29 cellular contexts compared by ENCODE assay signal in the genomic region with DNA sequence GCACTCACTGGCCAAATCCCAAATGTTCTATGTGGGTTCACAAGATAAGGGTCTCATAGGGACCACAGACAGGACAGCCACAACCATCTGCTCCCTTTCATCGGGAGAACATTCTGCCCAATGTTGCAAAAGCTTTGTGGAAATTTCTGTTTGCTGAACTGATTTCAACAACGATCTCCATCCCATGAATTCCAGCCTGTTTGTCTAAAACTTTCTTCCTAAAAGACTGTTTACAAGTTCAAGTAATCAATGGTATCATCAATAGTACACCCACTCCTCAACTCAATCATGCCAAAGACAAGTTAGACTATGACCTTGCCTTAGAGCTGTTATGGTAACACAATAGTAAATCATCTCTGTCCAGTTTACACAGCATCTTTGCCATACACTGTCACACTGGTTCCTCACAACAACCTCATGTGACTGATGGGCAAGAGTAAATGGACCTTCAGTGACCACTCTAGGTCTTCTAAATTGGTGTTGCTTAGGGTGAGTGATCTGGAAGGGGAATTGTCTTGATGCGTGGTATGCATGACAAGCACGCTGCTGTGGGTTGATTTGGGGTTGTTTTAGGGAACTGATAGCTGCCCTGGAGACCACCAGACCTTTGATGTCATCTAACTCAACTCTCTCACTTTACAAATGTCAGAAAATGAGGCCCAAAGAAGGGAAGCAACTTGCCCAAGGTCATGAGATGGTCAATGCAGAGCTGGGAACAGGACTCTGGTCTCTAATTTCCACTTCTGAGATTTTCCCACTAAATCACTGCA.
"Had no signal": no experiment of that assay in that cellular context is flagged by ENCODE, and none has a peak within 500 bp of the region (broad histone marks: within the 10 kb centered on the region; RNA-seq: fewer than 3 reads in every experiment).

No MANE protein-coding gene starts in this region.

- ATAC-seq: activated CD8-positive, alpha-beta T cell treated with anti-CD3 and anti-CD28 coated beads, Interleukin-2, amount 10 ng/mL, durations not matched to agents 7 days and 5 days; K562 had no signal

- DNase-seq: activated CD4-positive, alpha-beta T cell treated with anti-CD3 and anti-CD28 coated beads, Interleukin-2, amount 10 ng/mL, durations not matched to agents 24 days and 14 days; activated CD4-positive, alpha-beta T cell treated with anti-CD3 and anti-CD28 coated beads, Interleukin-2, amount 50 U/mL, for 4 hours; activated CD8-positive, alpha-beta T cell treated with anti-CD3 and anti-CD28 coated beads, Interleukin-2, amount 10 ng/mL, durations not matched to agents 7 days and 5 days; activated gamma-delta T cell; activated naive CD4-positive, alpha-beta T cell treated with Interleukin-2 at 50 U/mL for 16 hours; activated naive CD8-positive, alpha-beta T cell treated with anti-CD3 and anti-CD28 coated beads, Interleukin-2, amount 10 ng/mL, durations not matched to agents 7 days and 5 days; activated T-cell treated with anti-CD3 and anti-CD28 coated beads, Interleukin-2, amount 50 U/mL, for 24 hours; amygdala; Karpas-422; NCI-H1048; NCI-H1105 treated with DMSO at 0.1 percent for 48 hours; NCI-H1436; NCI-H1694; NCI-H1930; NCI-H2081 treated with DMSO at 0.1 percent for 48 hours; NCI-H226; NCI-H524; NCI-H69; NCI-H82; NK-92 treated with Interleukin-12 subunit alpha and Interleukin-12 subunit beta, amount 100 ng/mL, for 24 hours; PC-9; SIG-M5; SW 1271; T-helper 1 cell; T-helper 2 cell; T-helper 9 cell had no signal

- H3K4me3 Mint-ChIP-seq: activated CD4-positive, alpha-beta T cell treated with anti-CD3 and anti-CD28 coated beads, Interleukin-2, amount 10 ng/mL, durations not matched to agents 24 days and 14 days; activated CD8-positive, alpha-beta T cell treated with anti-CD3 and anti-CD28 coated beads, Interleukin-2, amount 10 ng/mL, durations not matched to agents 7 days and 5 days; activated naive CD4-positive, alpha-beta T cell treated with anti-CD3 and anti-CD28 coated beads, Interleukin-2, amount 50 U/mL, for 24 hours; activated naive CD8-positive, alpha-beta T cell treated with anti-CD3 and anti-CD28 coated beads, Interleukin-2, amount 10 ng/mL, durations not matched to agents 7 days and 5 days; activated T-cell treated with anti-CD3 and anti-CD28 coated beads, Interleukin-2, amount 50 U/mL, for 24 hours had no signal

- H3K9me3 Mint-ChIP-seq: activated naive CD4-positive, alpha-beta T cell treated with anti-CD3 and anti-CD28 coated beads, Interleukin-2, amount 50 U/mL, for 24 hours; activated naive CD8-positive, alpha-beta T cell treated with anti-CD3 and anti-CD28 coated beads, Interleukin-2, amount 10 ng/mL, durations not matched to agents 7 days and 5 days; activated T-cell treated with anti-CD3 and anti-CD28 coated beads, Interleukin-2, amount 50 U/mL, for 24 hours; activated T-helper 2 cell treated with anti-CD3 and anti-CD28 coated beads, Interferon-gamma antibody, Interleukin-2, Interleukin-4, amounts not matched to agents 10 μg/mL and 5 μg/mL and 100 μg/mL, durations not matched to agents 14 hours and 24 hours and 36 hours had no signal

- H3K36me3 Mint-ChIP-seq: activated naive CD4-positive, alpha-beta T cell treated with anti-CD3 and anti-CD28 coated beads, Interleukin-2, amount 50 U/mL, for 24 hours; activated naive CD8-positive, alpha-beta T cell treated with anti-CD3 and anti-CD28 coated beads, Interleukin-2, amount 10 ng/mL, durations not matched to agents 7 days and 5 days had no signal

- H3K27me3 Mint-ChIP-seq: activated CD4-positive, alpha-beta T cell treated with anti-CD3 and anti-CD28 coated beads, Interleukin-2, amount 10 ng/mL, durations not matched to agents 24 days and 14 days; activated naive CD8-positive, alpha-beta T cell treated with anti-CD3 and anti-CD28 coated beads, Interleukin-2, amount 10 ng/mL, durations not matched to agents 7 days and 5 days had no signal

- H3K4me1 Mint-ChIP-seq: activated CD4-positive, alpha-beta T cell treated with anti-CD3 and anti-CD28 coated beads, Interleukin-2, amount 10 ng/mL, durations not matched to agents 24 days and 14 days; activated naive CD4-positive, alpha-beta T cell treated with anti-CD3 and anti-CD28 coated beads, Interleukin-2, amount 50 U/mL, for 24 hours; activated naive CD8-positive, alpha-beta T cell treated with anti-CD3 and anti-CD28 coated beads, Interleukin-2, amount 10 ng/mL, durations not matched to agents 7 days and 5 days had no signal

- H3K27ac Mint-ChIP-seq: activated CD4-positive, alpha-beta T cell treated with anti-CD3 and anti-CD28 coated beads, Interleukin-2, amount 10 ng/mL, durations not matched to agents 24 days and 14 days; activated CD8-positive, alpha-beta T cell treated with anti-CD3 and anti-CD28 coated beads, Interleukin-2, amount 10 ng/mL, durations not matched to agents 7 days and 5 days; activated naive CD4-positive, alpha-beta T cell treated with anti-CD3 and anti-CD28 coated beads, Interleukin-2, amount 50 U/mL, for 24 hours; activated naive CD8-positive, alpha-beta T cell treated with anti-CD3 and anti-CD28 coated beads, Interleukin-2, amount 10 ng/mL, durations not matched to agents 7 days and 5 days; activated T-cell treated with anti-CD3 and anti-CD28 coated beads, Interleukin-2, amount 50 U/mL, for 24 hours; activated T-helper 2 cell treated with anti-CD3 and anti-CD28 coated beads, Interferon-gamma antibody, Interleukin-2, Interleukin-4, amounts not matched to agents 10 μg/mL and 5 μg/mL and 100 μg/mL, durations not matched to agents 14 hours and 24 hours and 36 hours had no signal
